In genomic region chr22:23521442-23522113, GRCh38 we compare ENCODE assay signal across 8 cellular contexts. TPM values are rescaled to one million over a fixed set of nuclear protein-coding genes. Genes with fewer than 3 reads are reported as not detected.
DNase-seq lines count a peak whose midpoint lies in the region; ATAC-seq and TF ChIP-seq lines count a peak whose summit lies in the region.

No MANE protein-coding gene starts in this region.

- peak overlapping the region; percentile 96 to 97 for H3K27ac ChIP-seq in breast epithelium
- H3K27ac ChIP-seq in smooth muscle cell (ENCODE audit: low read depth): peak overlapping the region; percentile 97

- TF ChIP-seq POLR2A in breast epithelium (IDR thresholded peaks at IDR 0.05): no peak

- H3K4me1 ChIP-seq in breast epithelium (peaks cover 0 to 16% of the 10 kb centered on the region in 2 donors), smooth muscle cell (ENCODE audit: low read depth) (peaks cover 32% of the 10 kb centered on the region)

- H3K4me2 ChIP-seq in smooth muscle cell: peak overlapping the region; percentile 84

- no peaks in the 10 kb centered on the region for H3K27me3 ChIP-seq in breast epithelium
- no peaks in the 10 kb centered on the region for H3K27me3 ChIP-seq in smooth muscle cell (ENCODE audit: low read depth)

- intact Hi-C loops in breast epithelium (cut with DNase I; ENCODE audit: low total_unique reads): loop anchor here (10.0 kb wide), 1 partner anchor 323 kb away; no protein-coding TSS in a partner anchor

- no peaks in the 10 kb centered on the region for H3K79me2 ChIP-seq in smooth muscle cell (ENCODE audit: low read depth)

- DNase-seq in DMS153 (lab: John Stamatoyannopoulos, UW): peak; percentile 94
- peak; percentile 95 for DNase-seq in NCI-H2171 (lab: John Stamatoyannopoulos, UW)
- peak; percentile 91 to 94 for DNase-seq in breast epithelium (ENCODE audit: low spot score in 2 of 2)
- peak; percentile 99 for DNase-seq in iPS-NIHi11 (ENCODE audit: low spot score)
- DNase-seq in smooth muscle cell (lab: John Stamatoyannopoulos, UW; ENCODE audit: unreplicated experiment): peak; percentile 73

- WGBS in smooth muscle cell (ENCODE audit: low lambda C conversion rate): under 1% methylated on average over 54 of the region's 65 CpGs

- H3K4me3 ChIP-seq in WI38 (ENCODE audit: low read depth, low read length) (peak overlapping the region; percentile 58), breast epithelium (peak overlapping the region; percentile 39 to 70 (median 50)), smooth muscle cell (peak overlapping the region; percentile 53)

- TF ChIP-seq CTCF in WI38 (IDR thresholded peaks at IDR 0.05; ENCODE audit: low read depth, low read length): no peak
- no peak for TF ChIP-seq CTCF in breast epithelium (IDR thresholded peaks at IDR 0.05)
- no peak for TF ChIP-seq CTCF in smooth muscle cell (IDR thresholded peaks at IDR 0.05; ENCODE audit: borderline replicate concordance, insufficient read depth, poor library complexity, severe bottlenecking)

- H3K9ac ChIP-seq in smooth muscle cell (ENCODE audit: low read depth): peak overlapping the region; percentile 96

- no peaks in the 10 kb centered on the region for H3K9me3 ChIP-seq in breast epithelium
- no peaks in the 10 kb centered on the region for H3K9me3 ChIP-seq in smooth muscle cell (replicated peaks; ENCODE audit: low read depth)

- H4K20me1 ChIP-seq in smooth muscle cell (ENCODE audit: low read depth): no peaks in the 10 kb centered on the region

- H3F3A ChIP-seq in smooth muscle cell (ENCODE audit: low read depth): no peaks in the 10 kb centered on the region

- ATAC-seq in HG02678 (IDR thresholded peaks at IDR 0.05; ENCODE audit: unreplicated experiment): peak; percentile 78
- ATAC-seq in GM18517 (IDR thresholded peaks at IDR 0.05; ENCODE audit: unreplicated experiment): no peak

- H3K36me3 ChIP-seq in breast epithelium (no peaks in the 10 kb centered on the region), smooth muscle cell (ENCODE audit: low read depth) (no peaks in the 10 kb centered on the region)

- peak overlapping the region; percentile 81 for H2AFZ ChIP-seq in smooth muscle cell (ENCODE audit: low read depth)

RNA-seq across cellular contexts. Expression of gene IGLL1, which starts 58.5 kb away (rescaled TPM):
- total RNA-seq in breast epithelium: not detected
- not detected in 2 replicates for total RNA-seq in smooth muscle cell
- polyA plus RNA-seq in smooth muscle cell: not detected in 2 replicates
